ENCODE assay signal across 1 cellular context in the genomic region with DNA sequence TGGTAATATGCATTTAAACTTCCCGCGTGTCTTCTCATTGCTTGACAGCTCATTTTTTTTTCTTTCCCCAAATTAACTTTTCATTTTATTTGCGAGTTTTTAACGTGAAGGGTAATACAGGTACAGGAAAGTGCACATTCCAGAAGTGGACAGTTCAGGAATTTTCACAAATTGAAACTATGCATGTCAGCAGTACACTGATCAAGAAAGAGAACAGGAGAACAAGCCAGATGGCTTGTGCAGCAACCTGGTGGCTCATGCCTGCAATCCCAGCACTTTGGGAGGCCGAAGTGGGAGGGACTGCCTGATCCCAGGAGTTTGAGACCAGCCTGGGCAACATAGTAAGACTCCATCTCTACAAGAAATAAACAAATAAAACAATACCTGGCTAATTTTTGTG.
TF ChIP-seq lines count a peak whose summit lies in the region.

No MANE protein-coding gene starts in this region.

TF ChIP-seq in HepG2, 621 proteins besides CTCF, POLR2A, EP300 and RAD21:
- no peak for TF ChIP-seq KLF13 (CRISPR knock-in tag; IDR thresholded peaks at IDR 0.05)
TF ChIP-seq in HepG2: peak in this region for 0.
